10 cellular contexts compared by ENCODE assay signal in genomic region chr22:37485006-37485713, GRCh38. TPM values are rescaled to one million over a fixed set of nuclear protein-coding genes. Genes with fewer than 3 reads are reported as not detected.
A peak's percentile ranks its signal among the peaks of the same experiment; 100 is the strongest.
DNase-seq lines count a peak whose midpoint lies in the region; ATAC-seq, FAIRE-seq and TF ChIP-seq lines count a peak whose summit lies in the region.
"Had no signal": no experiment of that assay in that cellular context is flagged by ENCODE, and none has a peak within 500 bp of the region (broad histone marks: within the 10 kb centered on the region; RNA-seq: fewer than 3 reads in every experiment).

No MANE protein-coding gene starts in this region.

- no peaks in the 10 kb centered on the region for H3K9me3 ChIP-seq in MM.1S (replicated peaks; ENCODE audit: insufficient read depth, low read length)
- no peaks in the 10 kb centered on the region for H3K9me3 ChIP-seq in HepG2 (ENCODE audit: low read length)
- H3K9me3 ChIP-seq: pancreas had no signal

- H3F3A ChIP-seq in MM.1S (ENCODE audit: insufficient read depth, low read length), result no peaks in the 10 kb centered on the region; the same call in 1 of the 2 replicates

- no peak for FAIRE-seq in HepG2 (lab: Jason Lieb, UNC)
- FAIRE-seq: pancreas had no signal

- peak overlapping the region; percentile 61 for H2AFZ ChIP-seq in MM.1S (ENCODE audit: low read length)
- no peak overlapping the region for H2AFZ ChIP-seq in HepG2 (ENCODE audit: low read length)

- WGBS in HepG2 (ENCODE audit: low lambda C conversion rate), result 76% methylated on average over 19 of the region's 29 CpGs

- H3K4me3 ChIP-seq in MM.1S (ENCODE audit: low read length), result peak overlapping the region; percentile 91
- H3K4me3 ChIP-seq in HepG2 (replicated peaks in 1 of 3; ENCODE audit: insufficient read depth in 1 of 3, low read depth in 2 of 3, low read length in 3 of 3), result peak overlapping the region in 1 of 3 experiments; percentile 60; a peak in 1 of 6 replicates

- no peak for TF ChIP-seq POLR2A in HepG2 (IDR thresholded peaks at IDR 0.05; ENCODE audit: insufficient read depth in 1 of 2, low read depth in 2 of 2, low read length in 2 of 2)

- no peak for TF ChIP-seq RAD21 in HepG2 (CRISPR knock-in tag; IDR thresholded peaks at IDR 0.05)

- intact Hi-C loops in HepG2 (cut with micrococcal nuclease; ENCODE audit: unreplicated experiment), result no loop called here

- H3K4me2 ChIP-seq in MM.1S (ENCODE audit: low read depth, low read length) (peak overlapping the region; percentile 83), HepG2 (ENCODE audit: low read depth, low read length) (peak overlapping the region; percentile 71)

- no peaks in the 10 kb centered on the region for H3K27me3 ChIP-seq in MM.1S (replicated peaks; ENCODE audit: insufficient read depth, low read length)
- peaks cover 0 to 14% of the 10 kb centered on the region in 2 experiments; a peak in 1 of 5 replicates for H3K27me3 ChIP-seq in HepG2 (ENCODE audit: control insufficient read depth in 1 of 2, insufficient read depth in 2 of 2, low read length in 2 of 2)
- H3K27me3 ChIP-seq: pancreas had no signal

- H3K79me2 ChIP-seq in MM.1S (ENCODE audit: low read length) (peaks cover 60% of the 10 kb centered on the region), HepG2 (ENCODE audit: insufficient read depth, low read length) (no peaks in the 10 kb centered on the region)

- 0 out of 2 replicates have a peak, but pooled peaks cover 4% of the 10 kb centered on the region for H4K20me1 ChIP-seq in MM.1S (ENCODE audit: insufficient read depth, low read length)
- no peaks in the 10 kb centered on the region for H4K20me1 ChIP-seq in HepG2 (ENCODE audit: insufficient read depth, low read length)

- H3K4me3 Mint-ChIP-seq in activated T-cell treated with anti-CD3 and anti-CD28 coated beads, Interleukin-2, amount 50 U/mL, for 72 hours, result peak overlapping the region; percentile 90 to 93

- CTCF ChIA-PET in HepG2 (lab: Yijun Ruan, JAX; ENCODE audit: low intra/inter-chr PET ratio, low total read pairs), result no interaction called here

- H3K36me3 ChIP-seq in MM.1S (replicated peaks; ENCODE audit: insufficient read depth, low read length) (no peaks in the 10 kb centered on the region), HepG2 (replicated peaks in 1 of 2; ENCODE audit: control insufficient read depth in 1 of 2, insufficient read depth in 2 of 2, low read length in 2 of 2) (peaks cover 0 to 3% of the 10 kb centered on the region in 2 experiments; a peak in 1 of 5 replicates)
- H3K36me3 ChIP-seq: pancreas had no signal

- H3K9me3 Mint-ChIP-seq in activated T-cell treated with anti-CD3 and anti-CD28 coated beads, Interleukin-2, amount 50 U/mL, for 72 hours, result no peaks in the 10 kb centered on the region

- no peaks in the 10 kb centered on the region for H3K27me3 Mint-ChIP-seq in activated T-cell treated with anti-CD3 and anti-CD28 coated beads, Interleukin-2, amount 50 U/mL, for 72 hours (ENCODE audit: low read depth)

- in situ Hi-C loops in HepG2 (cut with HindIII; ENCODE audit: extremely low pct_ligation_motif_present, low pct_unique_long_range_greater_than_20kb), result no loop called here

- H3K9ac ChIP-seq in MM.1S (ENCODE audit: low read length) (peak overlapping the region; percentile 89), HepG2 (ENCODE audit: insufficient read depth, low read depth, low read length) (no peak overlapping the region)

- TF ChIP-seq EP300 in HepG2 (IDR thresholded peaks at IDR 0.05; ENCODE audit: low read depth in 2 of 2, low read length in 2 of 2) (no peak), HepG2 (CRISPR knock-in tag; IDR thresholded peaks at IDR 0.05; ENCODE audit: borderline replicate concordance) (no peak)

- peak overlapping the region; percentile 75 for H3K27ac ChIP-seq in MM.1S (ENCODE audit: low read length)
- no peak overlapping the region for H3K27ac ChIP-seq in HepG2 (ENCODE audit: extremely low read length, insufficient read depth, low read length)
- H3K27ac ChIP-seq: VCaP had no signal

- peaks cover 7 to 8% of the 10 kb centered on the region in 2 donors for H3K36me3 Mint-ChIP-seq in activated T-cell treated with anti-CD3 and anti-CD28 coated beads, Interleukin-2, amount 50 U/mL, for 72 hours (ENCODE audit: insufficient read depth in 2 of 2)

- no peak for TF ChIP-seq CTCF in MM.1S (IDR thresholded peaks at IDR 0.05; ENCODE audit: low read length)
- TF ChIP-seq CTCF in HepG2 (CRISPR knock-in tag; IDR thresholded peaks at IDR 0.05), result no peak

- ATAC-seq in activated T-cell treated with anti-CD3 and anti-CD28 coated beads, Interleukin-2, amount 50 U/mL, for 72 hours (replicated peaks in 1 of 2), result peak; percentile 40 to 57
- ATAC-seq in HepG2, result no peak
- ATAC-seq in HG03565 (IDR thresholded peaks at IDR 0.05; ENCODE audit: unreplicated experiment), result no peak
- ATAC-seq in GM18517 (IDR thresholded peaks at IDR 0.05; ENCODE audit: unreplicated experiment), result no peak

- H3K4me1 ChIP-seq in MM.1S (ENCODE audit: low read length) (peaks cover 13% of the 10 kb centered on the region; the same call in 1 of the 2 replicates), HepG2 (ENCODE audit: insufficient read depth, low read length) (peaks cover 99% of the 10 kb centered on the region)
- H3K4me1 ChIP-seq: pancreas had no signal

- H3K27ac Mint-ChIP-seq in activated T-cell treated with anti-CD3 and anti-CD28 coated beads, Interleukin-2, amount 50 U/mL, for 72 hours, result peak overlapping the region; percentile 90

- no TSS peak for BruUV-seq in HepG2 (replicated peaks; lab: Mats Ljungman, UMichigan)

- POLR2A ChIA-PET in HepG2 (lab: Yijun Ruan, JAX), result no interaction called here

- no peaks in the 10 kb centered on the region for H3K9me2 ChIP-seq in MM.1S (replicated peaks; ENCODE audit: insufficient read depth, low read length)

- peaks cover 66% of the 10 kb centered on the region for H3K4me1 Mint-ChIP-seq in activated T-cell treated with anti-CD3 and anti-CD28 coated beads, Interleukin-2, amount 50 U/mL, for 72 hours (ENCODE audit: low read depth)

- DNase-seq in CD1c-positive myeloid dendritic cell (ENCODE audit: extremely low spot score) (peak; percentile 65), MM.1S (peak; percentile 45), HepG2 (ENCODE audit: low spot score) (no peak), DMS79 treated with DMSO at 0.1 percent for 48 hours (lab: John Stamatoyannopoulos, UW) (no peak)
- DNase-seq in activated T-cell treated with anti-CD3 and anti-CD28 coated beads, Interleukin-2, amount 50 U/mL, for 72 hours, result peak; percentile 67 to 73
- peak; percentile 37 to 40 for DNase-seq in stimulated activated CD8-positive, alpha-beta memory T cell treated with anti-CD3 and anti-CD28 coated beads, Interleukin-2, amount 100 ng/mL, for 48 hours (ENCODE audit: low read depth in 2 of 2)

RNA-seq across cellular contexts. Expression of gene MFNG, which starts 1.0 kb away (rescaled TPM):
- total RNA-seq in activated T-cell treated with anti-CD3 and anti-CD28 coated beads, Interleukin-2, amount 50 U/mL, for 72 hours, result 100 to 1,000 TPM in 1 of 2 donors, 10 to 100 TPM in 1; 94.0 to 116 TPM
- 1.0 and 1.1 TPM in 2 replicates for total RNA-seq in HepG2 (2016; rRNA removed; fragmentation: Illumina TruSeq; extraction: Trizol)
- total RNA-seq in HepG2 (2016; cell fraction: cytosol; rRNA removed; fragmentation: Illumina TruSeq; extraction: Trizol; ENCODE audit: low read depth), result 0.35 and 1.1 TPM in 2 replicates
- 0.55 and 0.80 TPM in 2 replicates for total RNA-seq in HepG2 (2016; cell fraction: insoluble cytoplasmic fraction; rRNA removed; fragmentation: Illumina TruSeq; extraction: Trizol)
- total RNA-seq in HepG2 (2016; cell fraction: membrane; rRNA removed; fragmentation: Illumina TruSeq; extraction: Trizol), result 1.4 and 1.9 TPM in 2 replicates
- total RNA-seq in HepG2 (2016; cell fraction: nucleus; rRNA removed; fragmentation: Illumina TruSeq; extraction: Trizol), result 0.56 and 1.6 TPM in 2 replicates
- polyA plus RNA-seq in HepG2 (2011; rRNA removed), result 11.7 and 19.8 TPM in 2 replicates
- 15.3 and 15.7 TPM in 2 replicates for polyA plus RNA-seq in HepG2 (2011; cell fraction: cytosol; rRNA removed)
- 37.0 and 46.6 TPM in 2 replicates for polyA plus RNA-seq in HepG2 (2011; cell fraction: nucleus; rRNA removed)
- polyA plus RNA-seq in HepG2 (2012), result 14.5 and 20.0 TPM in 2 replicates
- polyA plus RNA-seq in HepG2 (2016; cell fraction: cytosol; fragmentation: Illumina TruSeq; extraction: Trizol; ENCODE audit: low read depth), result 0.79 and 0.97 TPM in 2 replicates
- polyA plus RNA-seq in HepG2 (2016; cell fraction: insoluble cytoplasmic fraction; fragmentation: Illumina TruSeq; extraction: Trizol; ENCODE audit: low read depth), result 0.81 and 0.93 TPM in 2 replicates
- polyA plus RNA-seq in HepG2 (2016; cell fraction: membrane; fragmentation: Illumina TruSeq; extraction: Trizol; ENCODE audit: low read depth), result 1.1 and 1.3 TPM in 2 replicates
- 1.3 and 4.5 TPM in 2 replicates for polyA plus RNA-seq in HepG2 (2016; cell fraction: nucleus; fragmentation: Illumina TruSeq; extraction: Trizol; ENCODE audit: insufficient read depth, low read depth)
- 0.77 and 12.5 TPM in 2 replicates for polyA minus RNA-seq in HepG2 (2011; rRNA and poly(A)+ RNA removed; ENCODE audit: low replicate concordance)
- polyA minus RNA-seq in HepG2 (2011; cell fraction: cytosol; rRNA and poly(A)+ RNA removed), result 3.2 and 6.1 TPM in 2 replicates
- polyA minus RNA-seq in HepG2 (2011; cell fraction: nucleus; rRNA and poly(A)+ RNA removed), result 6.1 and 9.8 TPM in 2 replicates

RNA-seq across cellular contexts. Expression of gene CARD10, which starts 34.1 kb away (rescaled TPM):
- under 1 TPM in 1 of 2 donors, not detected in 1; 0.25 TPM for total RNA-seq in activated T-cell treated with anti-CD3 and anti-CD28 coated beads, Interleukin-2, amount 50 U/mL, for 72 hours
- total RNA-seq in HepG2 (2016; rRNA removed; fragmentation: Illumina TruSeq; extraction: Trizol), result 28.9 and 35.2 TPM in 2 replicates
- 3.9 and 4.1 TPM in 2 replicates for total RNA-seq in HepG2 (2016; cell fraction: cytosol; rRNA removed; fragmentation: Illumina TruSeq; extraction: Trizol; ENCODE audit: low read depth)
- total RNA-seq in HepG2 (2016; cell fraction: insoluble cytoplasmic fraction; rRNA removed; fragmentation: Illumina TruSeq; extraction: Trizol), result 24.8 and 36.0 TPM in 2 replicates
- 11.9 and 12.5 TPM in 2 replicates for total RNA-seq in HepG2 (2016; cell fraction: membrane; rRNA removed; fragmentation: Illumina TruSeq; extraction: Trizol)
- 17.8 and 21.3 TPM in 2 replicates for total RNA-seq in HepG2 (2016; cell fraction: nucleus; rRNA removed; fragmentation: Illumina TruSeq; extraction: Trizol)
- 55.8 and 92.3 TPM in 2 replicates for polyA plus RNA-seq in HepG2 (2011; rRNA removed)
- 52.6 and 75.1 TPM in 2 replicates for polyA plus RNA-seq in HepG2 (2011; cell fraction: cytosol; rRNA removed)
- polyA plus RNA-seq in HepG2 (2011; cell fraction: nucleus; rRNA removed), result 203 and 227 TPM in 2 replicates
- polyA plus RNA-seq in HepG2 (2012), result 46.8 and 57.2 TPM in 2 replicates
- 3.0 TPM in 2 replicates for polyA plus RNA-seq in HepG2 (2016; cell fraction: cytosol; fragmentation: Illumina TruSeq; extraction: Trizol; ENCODE audit: low read depth)
- 28.5 and 30.3 TPM in 2 replicates for polyA plus RNA-seq in HepG2 (2016; cell fraction: insoluble cytoplasmic fraction; fragmentation: Illumina TruSeq; extraction: Trizol; ENCODE audit: low read depth)
- polyA plus RNA-seq in HepG2 (2016; cell fraction: membrane; fragmentation: Illumina TruSeq; extraction: Trizol; ENCODE audit: low read depth), result 9.1 and 9.4 TPM in 2 replicates
- 42.1 and 44.8 TPM in 2 replicates for polyA plus RNA-seq in HepG2 (2016; cell fraction: nucleus; fragmentation: Illumina TruSeq; extraction: Trizol; ENCODE audit: insufficient read depth, low read depth)
- 15.9 and 164 TPM in 2 replicates for polyA minus RNA-seq in HepG2 (2011; rRNA and poly(A)+ RNA removed; ENCODE audit: low replicate concordance)
- polyA minus RNA-seq in HepG2 (2011; cell fraction: cytosol; rRNA and poly(A)+ RNA removed), result 61.5 and 72.6 TPM in 2 replicates
- 31.9 and 42.5 TPM in 2 replicates for polyA minus RNA-seq in HepG2 (2011; cell fraction: nucleus; rRNA and poly(A)+ RNA removed)

RNA-seq across cellular contexts. Expression of gene ELFN2, which starts 57.9 kb away (rescaled TPM):
- under 1 TPM; 0.58 to 0.62 TPM for total RNA-seq in activated T-cell treated with anti-CD3 and anti-CD28 coated beads, Interleukin-2, amount 50 U/mL, for 72 hours
- total RNA-seq in HepG2 (2016; rRNA removed; fragmentation: Illumina TruSeq; extraction: Trizol), result not detected in 2 replicates
- not detected in 2 replicates for total RNA-seq in HepG2 (2016; cell fraction: cytosol; rRNA removed; fragmentation: Illumina TruSeq; extraction: Trizol; ENCODE audit: low read depth)
- not detected in 2 replicates for total RNA-seq in HepG2 (2016; cell fraction: insoluble cytoplasmic fraction; rRNA removed; fragmentation: Illumina TruSeq; extraction: Trizol)
- total RNA-seq in HepG2 (2016; cell fraction: membrane; rRNA removed; fragmentation: Illumina TruSeq; extraction: Trizol), result not detected in 2 replicates
- not detected in 2 replicates for total RNA-seq in HepG2 (2016; cell fraction: nucleus; rRNA removed; fragmentation: Illumina TruSeq; extraction: Trizol)
- polyA plus RNA-seq in HepG2 (2011; rRNA removed), result 0.01 TPM in 1 of 2 replicates, not detected in the other
- polyA plus RNA-seq in HepG2 (2011; cell fraction: cytosol; rRNA removed), result not detected in 2 replicates
- polyA plus RNA-seq in HepG2 (2011; cell fraction: nucleus; rRNA removed), result 0.03 TPM in 2 replicates
- polyA plus RNA-seq in HepG2 (2012), result 0.01 and 0.09 TPM in 2 replicates
- not detected in 2 replicates for polyA plus RNA-seq in HepG2 (2016; cell fraction: cytosol; fragmentation: Illumina TruSeq; extraction: Trizol; ENCODE audit: low read depth)
- not detected in 2 replicates for polyA plus RNA-seq in HepG2 (2016; cell fraction: insoluble cytoplasmic fraction; fragmentation: Illumina TruSeq; extraction: Trizol; ENCODE audit: low read depth)
- polyA plus RNA-seq in HepG2 (2016; cell fraction: membrane; fragmentation: Illumina TruSeq; extraction: Trizol; ENCODE audit: low read depth), result not detected in 2 replicates
- not detected in 2 replicates for polyA plus RNA-seq in HepG2 (2016; cell fraction: nucleus; fragmentation: Illumina TruSeq; extraction: Trizol; ENCODE audit: insufficient read depth, low read depth)
- polyA minus RNA-seq in HepG2 (2011; rRNA and poly(A)+ RNA removed; ENCODE audit: low replicate concordance), result 0.47 TPM in 1 of 2 replicates, not detected in the other
- not detected in 2 replicates for polyA minus RNA-seq in HepG2 (2011; cell fraction: cytosol; rRNA and poly(A)+ RNA removed)
- not detected in 2 replicates for polyA minus RNA-seq in HepG2 (2011; cell fraction: nucleus; rRNA and poly(A)+ RNA removed)

Comparison
In these comparisons a context has a peak if more than half of its experiments do, and no peak if none do; other contexts are left out.
1. DNase-seq: peak in CD1c-positive myeloid dendritic cell (single experiment), MM.1S (single experiment), activated T-cell treated with anti-CD3 and anti-CD28 coated beads, Interleukin-2, amount 50 U/mL, for 72 hours (2 of 2) and stimulated activated CD8-positive, alpha-beta memory T cell treated with anti-CD3 and anti-CD28 coated beads, Interleukin-2, amount 100 ng/mL, for 48 hours (2 of 2); none in HepG2 (single experiment) and DMS79 treated with DMSO at 0.1 percent for 48 hours (single experiment).
2. ATAC-seq: peak in activated T-cell treated with anti-CD3 and anti-CD28 coated beads, Interleukin-2, amount 50 U/mL, for 72 hours (2 of 2); none in HepG2 (single experiment), HG03565 (single experiment) and GM18517 (single experiment).
3. RNA of gene MFNG, which starts 1.0 kb away (total RNA-seq): 94.0 to 116 TPM in activated T-cell treated with anti-CD3 and anti-CD28 coated beads, Interleukin-2, amount 50 U/mL, for 72 hours; 0.35 to 1.9 TPM in HepG2; every median in the first group is over 10 times any median in the second.